ENCODE assay signal across 1 cellular context in the genomic region with DNA sequence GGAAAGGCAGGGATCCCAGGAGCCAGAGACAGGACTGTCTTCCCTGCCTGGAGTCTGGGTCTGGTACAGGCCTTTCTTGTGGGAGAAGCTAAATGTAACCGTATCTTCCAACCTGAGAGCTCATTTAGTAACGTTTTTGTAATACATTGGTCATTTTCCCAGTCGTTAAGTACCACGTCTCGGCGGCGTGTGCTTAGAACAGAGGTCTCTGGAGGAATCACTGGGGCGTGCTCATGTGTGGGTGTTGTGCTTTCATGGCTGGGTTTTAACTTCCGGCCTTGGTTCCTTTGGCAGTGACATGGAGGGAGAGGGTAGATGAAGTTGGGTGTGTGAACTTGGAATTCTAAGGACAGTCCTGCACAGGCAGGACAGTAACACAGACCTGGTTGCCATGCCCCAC.
TF ChIP-seq lines count a peak whose summit lies in the region.

No MANE protein-coding gene starts in this region.

TF ChIP-seq in HepG2, 621 proteins besides CTCF, POLR2A, EP300 and RAD21:
- TF ChIP-seq IRX3 (CRISPR knock-in tag; IDR thresholded peaks at IDR 0.05; ENCODE audit: borderline replicate concordance, low read depth) (no peak), ZNF841 (CRISPR knock-in tag; IDR thresholded peaks at IDR 0.05; ENCODE audit: borderline replicate concordance) (no peak), HCFC1 (IDR thresholded peaks at IDR 0.05; ENCODE audit: low read depth, low read length) (no peak), TMF1 (CRISPR knock-in tag; IDR thresholded peaks at IDR 0.05; ENCODE audit: low read depth) (no peak), ZNF331 (CRISPR knock-in tag; IDR thresholded peaks at IDR 0.05) (no peak), PLSCR1 (CRISPR knock-in tag; IDR thresholded peaks at IDR 0.05; ENCODE audit: borderline replicate concordance) (no peak), EHMT2 (IDR thresholded peaks at IDR 0.05; ENCODE audit: borderline replicate concordance, low read depth, low read length) (no peak), XBP1 (CRISPR knock-in tag; IDR thresholded peaks at IDR 0.05) (no peak), FIP1L1 (IDR thresholded peaks at IDR 0.05; ENCODE audit: borderline replicate concordance, insufficient read depth, low read depth, low read length) (no peak), ZBTB1 (CRISPR knock-in tag; IDR thresholded peaks at IDR 0.05; ENCODE audit: borderline replicate concordance) (no peak), HIVEP1 (CRISPR knock-in tag; IDR thresholded peaks at IDR 0.05) (no peak)
- TF ChIP-seq, protein P1, sequence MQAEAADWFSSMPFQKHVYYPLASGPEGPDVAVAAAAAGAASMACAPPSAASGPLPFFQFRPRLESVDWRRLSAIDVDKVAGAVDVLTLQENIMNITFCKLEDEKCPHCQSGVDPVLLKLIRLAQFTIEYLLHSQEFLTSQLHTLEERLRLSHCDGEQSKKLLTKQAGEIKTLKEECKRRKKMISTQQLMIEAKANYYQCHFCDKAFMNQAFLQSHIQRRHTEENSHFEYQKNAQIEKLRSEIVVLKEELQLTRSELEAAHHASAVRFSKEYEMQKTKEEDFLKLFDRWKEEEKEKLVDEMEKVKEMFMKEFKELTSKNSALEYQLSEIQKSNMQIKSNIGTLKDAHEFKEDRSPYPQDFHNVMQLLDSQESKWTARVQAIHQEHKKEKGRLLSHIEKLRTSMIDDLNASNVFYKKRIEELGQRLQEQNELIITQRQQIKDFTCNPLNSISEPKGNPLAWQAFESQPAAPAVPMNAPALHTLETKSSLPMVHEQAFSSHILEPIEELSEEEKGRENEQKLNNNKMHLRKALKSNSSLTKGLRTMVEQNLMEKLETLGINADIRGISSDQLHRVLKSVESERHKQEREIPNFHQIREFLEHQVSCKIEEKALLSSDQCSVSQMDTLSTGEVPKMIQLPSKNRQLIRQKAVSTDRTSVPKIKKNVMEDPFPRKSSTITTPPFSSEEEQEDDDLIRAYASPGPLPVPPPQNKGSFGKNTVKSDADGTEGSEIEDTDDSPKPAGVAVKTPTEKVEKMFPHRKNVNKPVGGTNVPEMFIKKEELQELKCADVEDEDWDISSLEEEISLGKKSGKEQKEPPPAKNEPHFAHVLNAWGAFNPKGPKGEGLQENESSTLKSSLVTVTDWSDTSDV (CRISPR knock-in tag; IDR thresholded peaks at IDR 0.05), result no peak
- TF ChIP-seq, protein P2, sequence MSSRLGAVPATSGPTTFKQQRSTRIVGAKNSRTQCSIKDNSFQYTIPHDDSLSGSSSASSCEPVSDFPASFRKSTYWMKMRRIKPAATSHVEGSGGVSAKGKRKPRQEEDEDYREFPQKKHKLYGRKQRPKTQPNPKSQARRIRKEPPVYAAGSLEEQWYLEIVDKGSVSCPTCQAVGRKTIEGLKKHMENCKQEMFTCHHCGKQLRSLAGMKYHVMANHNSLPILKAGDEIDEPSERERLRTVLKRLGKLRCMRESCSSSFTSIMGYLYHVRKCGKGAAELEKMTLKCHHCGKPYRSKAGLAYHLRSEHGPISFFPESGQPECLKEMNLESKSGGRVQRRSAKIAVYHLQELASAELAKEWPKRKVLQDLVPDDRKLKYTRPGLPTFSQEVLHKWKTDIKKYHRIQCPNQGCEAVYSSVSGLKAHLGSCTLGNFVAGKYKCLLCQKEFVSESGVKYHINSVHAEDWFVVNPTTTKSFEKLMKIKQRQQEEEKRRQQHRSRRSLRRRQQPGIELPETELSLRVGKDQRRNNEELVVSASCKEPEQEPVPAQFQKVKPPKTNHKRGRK (CRISPR knock-in tag; IDR thresholded peaks at IDR 0.05), result no peak
- TF ChIP-seq, protein P3, sequence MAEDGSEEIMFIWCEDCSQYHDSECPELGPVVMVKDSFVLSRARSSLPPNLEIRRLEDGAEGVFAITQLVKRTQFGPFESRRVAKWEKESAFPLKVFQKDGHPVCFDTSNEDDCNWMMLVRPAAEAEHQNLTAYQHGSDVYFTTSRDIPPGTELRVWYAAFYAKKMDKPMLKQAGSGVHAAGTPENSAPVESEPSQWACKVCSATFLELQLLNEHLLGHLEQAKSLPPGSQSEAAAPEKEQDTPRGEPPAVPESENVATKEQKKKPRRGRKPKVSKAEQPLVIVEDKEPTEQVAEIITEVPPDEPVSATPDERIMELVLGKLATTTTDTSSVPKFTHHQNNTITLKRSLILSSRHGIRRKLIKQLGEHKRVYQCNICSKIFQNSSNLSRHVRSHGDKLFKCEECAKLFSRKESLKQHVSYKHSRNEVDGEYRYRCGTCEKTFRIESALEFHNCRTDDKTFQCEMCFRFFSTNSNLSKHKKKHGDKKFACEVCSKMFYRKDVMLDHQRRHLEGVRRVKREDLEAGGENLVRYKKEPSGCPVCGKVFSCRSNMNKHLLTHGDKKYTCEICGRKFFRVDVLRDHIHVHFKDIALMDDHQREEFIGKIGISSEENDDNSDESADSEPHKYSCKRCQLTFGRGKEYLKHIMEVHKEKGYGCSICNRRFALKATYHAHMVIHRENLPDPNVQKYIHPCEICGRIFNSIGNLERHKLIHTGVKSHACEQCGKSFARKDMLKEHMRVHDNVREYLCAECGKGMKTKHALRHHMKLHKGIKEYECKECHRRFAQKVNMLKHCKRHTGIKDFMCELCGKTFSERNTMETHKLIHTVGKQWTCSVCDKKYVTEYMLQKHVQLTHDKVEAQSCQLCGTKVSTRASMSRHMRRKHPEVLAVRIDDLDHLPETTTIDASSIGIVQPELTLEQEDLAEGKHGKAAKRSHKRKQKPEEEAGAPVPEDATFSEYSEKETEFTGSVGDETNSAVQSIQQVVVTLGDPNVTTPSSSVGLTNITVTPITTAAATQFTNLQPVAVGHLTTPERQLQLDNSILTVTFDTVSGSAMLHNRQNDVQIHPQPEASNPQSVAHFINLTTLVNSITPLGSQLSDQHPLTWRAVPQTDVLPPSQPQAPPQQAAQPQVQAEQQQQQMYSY (CRISPR knock-in tag; IDR thresholded peaks at IDR 0.05), result no peak
